8 cellular contexts compared by ENCODE assay signal in genomic region chr6:28080631-28081485, GRCh38. TPM values are rescaled to one million over a fixed set of nuclear protein-coding genes. Genes with fewer than 3 reads are reported as not detected.
DNase-seq lines count a peak whose midpoint lies in the region; ATAC-seq and TF ChIP-seq lines count a peak whose summit lies in the region.

No MANE protein-coding gene starts in this region.

- CTCF ChIA-PET in SK-N-SH (lab: Yijun Ruan, JAX): no interaction called here

- H3K27ac Mint-ChIP-seq in activated naive CD4-positive, alpha-beta T cell treated with anti-CD3 and anti-CD28 coated beads, Interleukin-2, amount 50 U/mL, for 72 hours: peak overlapping the region; percentile 89 to 97

- H3K9ac ChIP-seq in SK-N-SH: peak overlapping the region; percentile 89

- H2AFZ ChIP-seq in SK-N-SH (ENCODE audit: low read depth): peak overlapping the region; percentile 87

- TF ChIP-seq EP300 in SK-N-SH (IDR thresholded peaks at IDR 0.05; ENCODE audit: borderline replicate concordance in 1 of 2, low read depth in 1 of 2, low read length in 1 of 2): no peak; a peak in 1 of 4 replicates

- H3K27ac ChIP-seq in SK-N-SH (ENCODE audit: low read depth in 2 of 2, low read length in 1 of 2): peak overlapping the region; percentile 85 to 96

- TF ChIP-seq CTCF in GM06990 (IDR thresholded peaks at IDR 0.05; ENCODE audit: insufficient read depth, low read length, poor library complexity, severe bottlenecking) (no peak), SK-N-SH (IDR thresholded peaks at IDR 0.05) (no peak)

- H3K36me3 ChIP-seq in GM06990 (ENCODE audit: control insufficient read depth, insufficient read depth, low read length) (no peaks in the 10 kb centered on the region), SK-N-SH (replicated peaks in 1 of 2; ENCODE audit: control insufficient read depth in 1 of 2, insufficient read depth in 2 of 2, low read length in 1 of 2) (no peaks in the 10 kb centered on the region)

- WGBS in SK-N-SH (ENCODE audit: low lambda C conversion rate): under 1% methylated on average over 25 of the region's 46 CpGs

- peak; percentile 90 for DNase-seq in GM06990 (ENCODE audit: extremely low read depth, insufficient read length)
- DNase-seq in NCI-H1048 (lab: John Stamatoyannopoulos, UW): peak; percentile 75
- DNase-seq in SK-N-SH: peak; percentile 87
- peak; percentile 84 to 86 for DNase-seq in activated naive CD4-positive, alpha-beta T cell treated with anti-CD3 and anti-CD28 coated beads, Interleukin-2, amount 50 U/mL, for 72 hours (ENCODE audit: low spot score in 2 of 2)
- peak; percentile 97 for DNase-seq in glomerular endothelial cell (ENCODE audit: extremely low read depth, low read depth, low spot score)
- peak; percentile 36 to 100 (median 93) for DNase-seq in nucleus accumbens (lab: John Stamatoyannopoulos, UW)
- DNase-seq in superior temporal gyrus (ENCODE audit: extremely low spot score): peak; percentile 99

- POLR2A ChIA-PET in SK-N-SH (lab: Yijun Ruan, JAX): no interaction called here

- H4K20me1 ChIP-seq in SK-N-SH (ENCODE audit: insufficient read depth): no peaks in the 10 kb centered on the region

- peaks cover 7 to 49% of the 10 kb centered on the region in 2 donors for H3K36me3 Mint-ChIP-seq in activated naive CD4-positive, alpha-beta T cell treated with anti-CD3 and anti-CD28 coated beads, Interleukin-2, amount 50 U/mL, for 72 hours

- no peaks in the 10 kb centered on the region for H3K9me2 ChIP-seq in SK-N-SH

- no peak for TF ChIP-seq RAD21 in SK-N-SH (IDR thresholded peaks at IDR 0.05; ENCODE audit: low read length)

- H3F3A ChIP-seq in SK-N-SH (replicated peaks; ENCODE audit: insufficient read depth): no peaks in the 10 kb centered on the region

- peak; percentile 80 for ATAC-seq in HG02588 (IDR thresholded peaks at IDR 0.05; ENCODE audit: unreplicated experiment)
- ATAC-seq in activated naive CD4-positive, alpha-beta T cell treated with anti-CD3 and anti-CD28 coated beads, Interleukin-2, amount 50 U/mL, for 72 hours: peak; percentile 70 to 87

- H3K9me3 ChIP-seq in SK-N-SH: no peaks in the 10 kb centered on the region

- H3K27me3 ChIP-seq in GM06990 (replicated peaks; ENCODE audit: control insufficient read depth, insufficient read depth, low read length) (no peaks in the 10 kb centered on the region), SK-N-SH (ENCODE audit: insufficient read depth) (no peaks in the 10 kb centered on the region)

- H3K79me2 ChIP-seq in SK-N-SH (ENCODE audit: insufficient read depth): no peaks in the 10 kb centered on the region

- peak overlapping the region; percentile 76 for H3K4me2 ChIP-seq in SK-N-SH

- peaks cover 0 to 7% of the 10 kb centered on the region in 2 experiments; a peak in 2 of 4 replicates for H3K4me1 ChIP-seq in SK-N-SH (ENCODE audit: control insufficient read depth in 1 of 2, insufficient read depth in 2 of 2, low read depth in 1 of 2, low read length in 1 of 2)

- peaks cover 3 to 4% of the 10 kb centered on the region in 2 donors for H3K9me3 Mint-ChIP-seq in activated naive CD4-positive, alpha-beta T cell treated with anti-CD3 and anti-CD28 coated beads, Interleukin-2, amount 50 U/mL, for 72 hours

- H3K4me3 ChIP-seq in GM06990 (replicated peaks; ENCODE audit: low read depth, low read length) (peak overlapping the region; percentile 78), SK-N-SH (ENCODE audit: low read depth in 2 of 2, low read length in 1 of 2) (peak overlapping the region; percentile 80 to 84)

TF ChIP-seq in SK-N-SH, 30 proteins besides CTCF, POLR2A, EP300 and RAD21 (continues in another document):
- TF ChIP-seq YY1 (IDR thresholded peaks at IDR 0.05; ENCODE audit: low read depth) (no peak), JUND (IDR thresholded peaks at IDR 0.05) (no peak; the same call in 1 of the 2 replicates), REST (IDR thresholded peaks at IDR 0.05; ENCODE audit: low read depth, low read length) (no peak), CHD2 (IDR thresholded peaks at IDR 0.05; ENCODE audit: low read length, partially characterized antibody) (peak; percentile 80), GABPA (IDR thresholded peaks at IDR 0.05; ENCODE audit: low read depth) (peak; percentile 99), FOXJ3 (CRISPR knock-in tag; IDR thresholded peaks at IDR 0.05) (no peak; the same call in 1 of the 2 replicates), NRF1 (IDR thresholded peaks at IDR 0.05; ENCODE audit: low read depth, low read length) (peak; percentile 57; the same call in 1 of the 2 replicates), RXRA (IDR thresholded peaks at IDR 0.05; ENCODE audit: borderline replicate concordance, low read depth) (no peak), MEF2A (IDR thresholded peaks at IDR 0.05; ENCODE audit: borderline replicate concordance, low read depth) (no peak), SMC3 (IDR thresholded peaks at IDR 0.05; ENCODE audit: low read depth, low read length) (no peak), ZBTB33 (IDR thresholded peaks at IDR 0.05; ENCODE audit: borderline replicate concordance, low read depth) (no peak), FOSL2 (IDR thresholded peaks at IDR 0.05; ENCODE audit: borderline replicate concordance, low read depth) (no peak), MAX (IDR thresholded peaks at IDR 0.05; ENCODE audit: low read depth) (peak; percentile 48; the same call in 1 of the 2 replicates), TCF12 (IDR thresholded peaks at IDR 0.05) (peak; percentile 45; the same call in 1 of the 2 replicates), EZH2phosphoT487 (IDR thresholded peaks at IDR 0.05; ENCODE audit: borderline replicate concordance, low read depth) (no peak), USF2 (IDR thresholded peaks at IDR 0.05; ENCODE audit: borderline replicate concordance, low read depth, low read length) (no peak)

RNA-seq across cellular contexts. Expression of gene ZNF165, which starts 0.5 kb away (rescaled TPM):
- polyA plus RNA-seq in SK-N-SH (2012; rRNA removed): 0.21 and 0.25 TPM in 2 replicates
- polyA plus RNA-seq in SK-N-SH (2012; cell fraction: cytosol; rRNA removed): 0.31 and 0.36 TPM in 2 replicates
- polyA plus RNA-seq in SK-N-SH (2012; cell fraction: nucleus; rRNA removed): 0.25 and 0.43 TPM in 2 replicates
- 10 to 100 TPM in 1 of 2 donors, 1 to 10 TPM in 1; 2.1 to 35.7 TPM for total RNA-seq in activated naive CD4-positive, alpha-beta T cell treated with anti-CD3 and anti-CD28 coated beads, Interleukin-2, amount 50 U/mL, for 72 hours
- 0.23 and 0.97 TPM in 2 replicates for total RNA-seq in glomerular endothelial cell

RNA-seq across cellular contexts. Expression of gene ZSCAN16, which starts 43.6 kb away (rescaled TPM):
- 3.7 and 6.2 TPM in 2 replicates for polyA plus RNA-seq in SK-N-SH (2012; rRNA removed)
- polyA plus RNA-seq in SK-N-SH (2012; cell fraction: cytosol; rRNA removed): 4.7 and 4.8 TPM in 2 replicates
- polyA plus RNA-seq in SK-N-SH (2012; cell fraction: nucleus; rRNA removed): 9.2 and 11.6 TPM in 2 replicates
- total RNA-seq in activated naive CD4-positive, alpha-beta T cell treated with anti-CD3 and anti-CD28 coated beads, Interleukin-2, amount 50 U/mL, for 72 hours: 1 to 10 TPM; 3.3 to 3.5 TPM
- 4.3 and 6.0 TPM in 2 replicates for total RNA-seq in glomerular endothelial cell

Comparison
In these comparisons a context has a peak if more than half of its experiments do, and no peak if none do; other contexts are left out.
1. Peak in every context shown above with its lines: DNase-seq, ATAC-seq, H3K4me3 ChIP-seq and H3K27ac ChIP-seq.